ENCODE assay signal across 13 cellular contexts in genomic region chr2:178279636-178280035, GRCh38.
DNase-seq lines count a peak whose midpoint lies in the region; ATAC-seq and TF ChIP-seq lines count a peak whose summit lies in the region.
"Had no signal": no experiment of that assay in that cellular context is flagged by ENCODE, and none has a peak within 500 bp of the region (broad histone marks: within the 10 kb centered on the region; RNA-seq: fewer than 3 reads in every experiment).

No MANE protein-coding gene starts in this region.

- peak overlapping the region; percentile 12; the same call in 1 of the 2 replicates for H3K4me2 ChIP-seq in SK-N-SH
- H3K4me2 ChIP-seq in mammary epithelial cell (ENCODE audit: insufficient read depth, low read depth, low read length) = peak overlapping the region; percentile 77
- H3K4me2 ChIP-seq in smooth muscle cell = peak overlapping the region; percentile 70
- H3K4me2 ChIP-seq: BLaER1 treated with 17β-estradiol and CSF1 and Interleukin-3, amounts not matched to agents 10 nM and 100 nM had no signal

- in situ Hi-C loops in mammary epithelial cell (cut with MboI; ENCODE audit: low sequenced_read_pairs in 2 of 2) = loop anchor here (10.0 kb wide), 1 partner anchor 145 kb away; no protein-coding TSS in a partner anchor

- no peak for DNase-seq in SK-N-SH
- DNase-seq in mammary epithelial cell = no peak
- no peak for DNase-seq in right lobe of liver
- no peak for DNase-seq in smooth muscle cell (lab: John Stamatoyannopoulos, UW; ENCODE audit: unreplicated experiment)
- no peak for DNase-seq in cerebellar nuclear complex (lab: John Stamatoyannopoulos, UW)
- DNase-seq in kidney tubule cell (ENCODE audit: low spot score) = no peak
- no peak for DNase-seq in NCI-H345 (lab: John Stamatoyannopoulos, UW)
- DNase-seq: H7, NCI-H2081 treated with DMSO at 0.1 percent for 48 hours, NCI-H526 treated with DMSO at 0.1 percent for 48 hours had no signal

- H3K27ac ChIP-seq in SK-N-SH (ENCODE audit: low read depth in 2 of 2, low read length in 1 of 2) = peak overlapping the region in 1 of 2 experiments; percentile 87; a peak in 2 of 4 replicates
- peak overlapping the region; percentile 73 for H3K27ac ChIP-seq in mammary epithelial cell (ENCODE audit: insufficient read depth, low read depth, low read length)
- peak overlapping the region in 2 of 3 donors; percentile 33 to 80 for H3K27ac ChIP-seq in right lobe of liver
- peak overlapping the region; percentile 61 for H3K27ac ChIP-seq in smooth muscle cell (ENCODE audit: low read depth)
- H3K27ac ChIP-seq: 22Rv1; BLaER1 treated with 17β-estradiol and CSF1 and Interleukin-3, amounts not matched to agents 10 nM and 100 nM had no signal

- ATAC-seq in SK-N-SH treated with all-trans-retinoic acid at 6 μM for 48 hours = no peak
- peak; percentile 9 to 45 (median 28) for ATAC-seq in right lobe of liver

- no peak overlapping the region for H2AFZ ChIP-seq in SK-N-SH (ENCODE audit: low read depth)
- H2AFZ ChIP-seq in mammary epithelial cell (ENCODE audit: low read depth, low read length) = peak overlapping the region; percentile 40
- H2AFZ ChIP-seq in smooth muscle cell (ENCODE audit: low read depth) = no peak overlapping the region

- WGBS in SK-N-SH (ENCODE audit: low lambda C conversion rate) = 94% methylated on average over 10 of the region's 10 CpGs
- WGBS in mammary epithelial cell (ENCODE audit: low coverage, missing lambda C conversion rate) = 51% methylated on average over 10 of the region's 10 CpGs
- 72% methylated on average over 10 of the region's 10 CpGs for WGBS in right lobe of liver (ENCODE audit: insufficient coverage, low coverage, low lambda C conversion rate, missing lambda C conversion rate)
- 95% methylated on average over 10 of the region's 10 CpGs for WGBS in smooth muscle cell (ENCODE audit: low lambda C conversion rate)

- dilution Hi-C loops in mammary epithelial cell (cut with HindIII; ENCODE audit: low sequenced_read_pairs) = no loop called here

- no peaks in the 10 kb centered on the region for H3K9me2 ChIP-seq in SK-N-SH

- H3F3A ChIP-seq in SK-N-SH (replicated peaks; ENCODE audit: insufficient read depth) (peaks cover 22% of the 10 kb centered on the region), smooth muscle cell (ENCODE audit: low read depth) (peaks cover 7% of the 10 kb centered on the region)

- TF ChIP-seq RAD21 in SK-N-SH (IDR thresholded peaks at IDR 0.05; ENCODE audit: low read length) = no peak

- H3K4me1 ChIP-seq in SK-N-SH (ENCODE audit: control insufficient read depth in 1 of 2, insufficient read depth in 2 of 2, low read depth in 1 of 2, low read length in 1 of 2) (peaks cover 4 to 28% of the 10 kb centered on the region in 2 experiments; a peak in 3 of 4 replicates), mammary epithelial cell (ENCODE audit: insufficient read depth, low read length) (peaks cover 34% of the 10 kb centered on the region), right lobe of liver (peaks cover 0 to 32% (median 12%) of the 10 kb centered on the region in 4 donors), smooth muscle cell (ENCODE audit: low read depth) (peaks cover 24% of the 10 kb centered on the region)

- H3K9me3 ChIP-seq in SK-N-SH (no peaks in the 10 kb centered on the region), mammary epithelial cell (replicated peaks; ENCODE audit: insufficient read depth, low read length) (no peaks in the 10 kb centered on the region), right lobe of liver (no peaks in the 10 kb centered on the region), smooth muscle cell (replicated peaks; ENCODE audit: low read depth) (no peaks in the 10 kb centered on the region)
- H3K9me3 ChIP-seq: BLaER1 treated with 17β-estradiol and CSF1 and Interleukin-3, amounts not matched to agents 10 nM and 100 nM had no signal

- TF ChIP-seq POLR2A in right lobe of liver (IDR thresholded peaks at IDR 0.05) = no peak

- intact Hi-C loops in mammary epithelial cell (cut with micrococcal nuclease) = loop anchor here (1.0 to 2.0 kb wide), 4 partner anchors 45 to 167 kb away; partner anchors contain the start of gene RBM45
- intact Hi-C loops in right lobe of liver (cut with DNase I) = no loop called here

- H4K20me1 ChIP-seq in SK-N-SH (ENCODE audit: insufficient read depth) = no peaks in the 10 kb centered on the region
- H4K20me1 ChIP-seq in mammary epithelial cell (ENCODE audit: insufficient read depth, low read length) = no peaks in the 10 kb centered on the region
- no peaks in the 10 kb centered on the region for H4K20me1 ChIP-seq in smooth muscle cell (ENCODE audit: low read depth)
- H4K20me1 ChIP-seq: BLaER1 treated with 17β-estradiol and CSF1 and Interleukin-3, amounts not matched to agents 10 nM and 100 nM had no signal

- H3K36me3 ChIP-seq in SK-N-SH (replicated peaks in 1 of 2; ENCODE audit: control insufficient read depth in 1 of 2, insufficient read depth in 2 of 2, low read length in 1 of 2) = no peaks in the 10 kb centered on the region
- no peaks in the 10 kb centered on the region for H3K36me3 ChIP-seq in mammary epithelial cell (ENCODE audit: insufficient read depth, low read length)
- H3K36me3 ChIP-seq in right lobe of liver = no peaks in the 10 kb centered on the region
- H3K36me3 ChIP-seq in smooth muscle cell (ENCODE audit: low read depth) = no peaks in the 10 kb centered on the region
- H3K36me3 ChIP-seq: BLaER1 treated with 17β-estradiol and CSF1 and Interleukin-3, amounts not matched to agents 10 nM and 100 nM had no signal

- no TSS peak for BruUV-seq in mammary epithelial cell (replicated peaks; lab: Mats Ljungman, UMichigan)

- H3K4me3 ChIP-seq in SK-N-SH (ENCODE audit: low read depth in 2 of 2, low read length in 1 of 2) = no peak overlapping the region
- H3K4me3 ChIP-seq in mammary epithelial cell (replicated peaks in 1 of 3; ENCODE audit: insufficient read depth in 1 of 3, low read depth in 2 of 3, low read length in 3 of 3) = peak overlapping the region in 1 of 3 experiments; percentile 6
- H3K4me3 ChIP-seq in right lobe of liver = no peak overlapping the region
- H3K4me3 ChIP-seq in smooth muscle cell = no peak overlapping the region
- H3K4me3 ChIP-seq: BLaER1 treated with 17β-estradiol and CSF1 and Interleukin-3, amounts not matched to agents 10 nM and 100 nM had no signal

- H3K9ac ChIP-seq in SK-N-SH (peak overlapping the region; percentile 5; the same call in 1 of the 2 replicates), mammary epithelial cell (ENCODE audit: insufficient read depth, low read length) (no peak overlapping the region), smooth muscle cell (ENCODE audit: low read depth) (no peak overlapping the region)
- H3K9ac ChIP-seq: BLaER1 treated with 17β-estradiol and CSF1 and Interleukin-3, amounts not matched to agents 10 nM and 100 nM had no signal

- no peak for TF ChIP-seq EP300 in SK-N-SH (IDR thresholded peaks at IDR 0.05; ENCODE audit: borderline replicate concordance in 1 of 2, low read depth in 1 of 2, low read length in 1 of 2)

- POLR2A ChIA-PET in SK-N-SH (lab: Yijun Ruan, JAX) = no interaction called here

- TF ChIP-seq CTCF in SK-N-SH (IDR thresholded peaks at IDR 0.05) (no peak), mammary epithelial cell (conservative IDR thresholded peaks at IDR 0.05 in 1 of 2, IDR thresholded peaks at IDR 0.05 in 1 of 2; ENCODE audit: extremely low read depth in 1 of 2, insufficient read depth in 1 of 2, low read depth in 1 of 2, low read length in 2 of 2) (no peak), right lobe of liver (IDR thresholded peaks at IDR 0.05) (no peak), smooth muscle cell (IDR thresholded peaks at IDR 0.05; ENCODE audit: borderline replicate concordance, insufficient read depth, poor library complexity, severe bottlenecking) (no peak)

- no peaks in the 10 kb centered on the region for H3K27me3 ChIP-seq in SK-N-SH (ENCODE audit: insufficient read depth)
- H3K27me3 ChIP-seq in mammary epithelial cell (ENCODE audit: insufficient read depth, low read length) = no peaks in the 10 kb centered on the region
- no peaks in the 10 kb centered on the region for H3K27me3 ChIP-seq in right lobe of liver
- H3K27me3 ChIP-seq in smooth muscle cell (ENCODE audit: low read depth) = no peaks in the 10 kb centered on the region
- H3K27me3 ChIP-seq: BLaER1 treated with 17β-estradiol and CSF1 and Interleukin-3, amounts not matched to agents 10 nM and 100 nM had no signal

- no peaks in the 10 kb centered on the region; the same call in 1 of the 2 replicates for H3K79me2 ChIP-seq in SK-N-SH (ENCODE audit: insufficient read depth)
- H3K79me2 ChIP-seq in mammary epithelial cell (ENCODE audit: insufficient read depth, low read length) = peaks cover 26% of the 10 kb centered on the region
- no peaks in the 10 kb centered on the region for H3K79me2 ChIP-seq in smooth muscle cell (ENCODE audit: low read depth)

- CTCF ChIA-PET in SK-N-SH (lab: Yijun Ruan, JAX) (interaction anchor here (0.6 to 1.5 kb wide), 7 partner anchors 9 to 147 kb away, joined by 3 to 5 read pairs (median 3); no protein-coding TSS in a partner anchor), mammary epithelial cell (lab: Charles Lee; ENCODE audit: low non-redundant PET) (interaction anchor here (0.6 kb wide), 1 partner anchor 389 kb away, joined by 4 read pairs; no protein-coding TSS in a partner anchor)

TF ChIP-seq in SK-N-SH, 30 proteins besides CTCF, POLR2A, EP300 and RAD21 (continues in another document):
- no peak for TF ChIP-seq ELF1 (IDR thresholded peaks at IDR 0.05)
- no peak for TF ChIP-seq SIN3A (IDR thresholded peaks at IDR 0.05; ENCODE audit: borderline replicate concordance, low read depth, low read length)
- TF ChIP-seq, protein P1, sequence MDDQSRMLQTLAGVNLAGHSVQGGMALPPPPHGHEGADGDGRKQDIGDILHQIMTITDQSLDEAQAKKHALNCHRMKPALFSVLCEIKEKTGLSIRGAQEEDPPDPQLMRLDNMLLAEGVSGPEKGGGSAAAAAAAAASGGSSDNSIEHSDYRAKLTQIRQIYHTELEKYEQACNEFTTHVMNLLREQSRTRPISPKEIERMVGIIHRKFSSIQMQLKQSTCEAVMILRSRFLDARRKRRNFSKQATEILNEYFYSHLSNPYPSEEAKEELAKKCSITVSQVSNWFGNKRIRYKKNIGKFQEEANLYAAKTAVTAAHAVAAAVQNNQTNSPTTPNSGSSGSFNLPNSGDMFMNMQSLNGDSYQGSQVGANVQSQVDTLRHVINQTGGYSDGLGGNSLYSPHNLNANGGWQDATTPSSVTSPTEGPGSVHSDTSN (IDR thresholded peaks at IDR 0.05) = no peak

TF ChIP-seq in SK-N-SH treated with all-trans-retinoic acid at 6 μM for 48 hours, 23 proteins besides CTCF, POLR2A, EP300 and RAD21 (continues in another document):
- TF ChIP-seq ISL1 (CRISPR knock-in tag; IDR thresholded peaks at IDR 0.05) = no peak
- no peak for TF ChIP-seq ZNF565 (CRISPR knock-in tag; conservative IDR thresholded peaks at IDR 0.05; ENCODE audit: low read depth)
- TF ChIP-seq ZNF8 (CRISPR knock-in tag; IDR thresholded peaks at IDR 0.05) = no peak
- no peak for TF ChIP-seq GLIS3 (CRISPR knock-in tag; IDR thresholded peaks at IDR 0.05)

Comparison
In these comparisons a context has a peak if more than half of its experiments do, and no peak if none do; other contexts are left out.
1. H3K4me2 ChIP-seq: peak in every context shown above with its lines; median percentile 77 in mammary epithelial cell; 70 in smooth muscle cell; 12 in SK-N-SH.